8 cellular contexts compared by ENCODE assay signal in genomic region chr17:63406689-63407330, GRCh38. TPM values are rescaled to one million over a fixed set of nuclear protein-coding genes. Genes with fewer than 3 reads are reported as not detected.
A peak's percentile ranks its signal among the peaks of the same experiment; 100 is the strongest.
DNase-seq lines count a peak whose midpoint lies in the region; ATAC-seq, FAIRE-seq and TF ChIP-seq lines count a peak whose summit lies in the region.

No MANE protein-coding gene starts in this region.

- H3K4me3 ChIP-seq in GM12865 (ENCODE audit: low read depth, low read length), result no peak overlapping the region
- no peak overlapping the region for H3K4me3 ChIP-seq in K562
- no peak overlapping the region for H3K4me3 ChIP-seq in iPS DF 6.9 (ENCODE audit: low read length)

- no peak for TF ChIP-seq EP300 in K562 (IDR thresholded peaks at IDR 0.05; ENCODE audit: low read length)

- peak; percentile 83 to 93 for TF ChIP-seq RAD21 in K562 (CRISPR knock-in tag; conservative IDR thresholded peaks at IDR 0.05 in 1 of 2, IDR thresholded peaks at IDR 0.05 in 1 of 2)

- intact Hi-C loops in K562 (cut with micrococcal nuclease), result loop anchor here (1.0 to 10.0 kb wide), 6 partner anchors 182 to 732 kb away; no protein-coding TSS in a partner anchor

- H3K36me3 ChIP-seq in K562 (ENCODE audit: control insufficient read depth, insufficient read depth, low read length) (no peaks in the 10 kb centered on the region), iPS DF 6.9 (ENCODE audit: control insufficient read depth, insufficient read depth, low read length) (no peaks in the 10 kb centered on the region)

- H3K9ac ChIP-seq in K562 (ENCODE audit: insufficient read depth in 1 of 2, low read depth in 2 of 2, low read length in 2 of 2), result no peak overlapping the region

- ATAC-seq in HG02798 (IDR thresholded peaks at IDR 0.05; ENCODE audit: poor library complexity, unreplicated experiment), result peak; percentile 71
- ATAC-seq in K562, result peak; percentile 98
- no peak for ATAC-seq in GM21526 (IDR thresholded peaks at IDR 0.05; ENCODE audit: low FRiP score, unreplicated experiment)

- DNase-seq in GM12865 (ENCODE audit: low read depth) (peak; percentile 90), NCI-H187 (lab: John Stamatoyannopoulos, UW) (peak; percentile 16 to 68), T-helper 2 cell (peak in 4 of 5 experiments; percentile 32 to 81 (median 40)), K562 (ENCODE audit: extremely low read depth in 1 of 4, low spot score in 3 of 4) (peak; percentile 70 to 93 (median 78)), iPS DF 6.9 (ENCODE audit: low read depth, low spot score) (peak; percentile 88)
- DNase-seq in stimulated activated CD4-positive, alpha-beta T cell treated with anti-CD3 and anti-CD28 coated beads, Interleukin-12 subunit alpha, Interleukin-12 subunit beta, amount 100 ng/mL, for 48 hours (ENCODE audit: low read depth in 2 of 3, low spot score in 1 of 3), result peak; percentile 39 to 73 (median 63)

- H4K20me1 ChIP-seq in K562 (replicated peaks; ENCODE audit: control insufficient read depth, insufficient read depth, low read length), result no peaks in the 10 kb centered on the region

- H3K79me2 ChIP-seq in K562 (ENCODE audit: control insufficient read depth, insufficient read depth, low read length), result no peaks in the 10 kb centered on the region

- peak; percentile 97 for FAIRE-seq in K562 (lab: Jason Lieb, UNC)

- no peaks in the 10 kb centered on the region for H3K9me1 ChIP-seq in K562 (ENCODE audit: control insufficient read depth, insufficient read depth, low read length)

- TF ChIP-seq POLR2A in K562 (conservative IDR thresholded peaks at IDR 0.05), result no peak

- H3K27ac ChIP-seq in K562 (ENCODE audit: extremely low read depth, low read depth, low read length) (no peak overlapping the region), iPS DF 6.9 (ENCODE audit: low read length) (no peak overlapping the region)

- WGBS in K562 (ENCODE audit: insufficient coverage, low coverage, missing lambda C conversion rate), result 4% methylated on average over 4 of the region's 4 CpGs
- WGBS in iPS DF 6.9 (ENCODE audit: insufficient coverage, insufficient read length), result no CpG with 5 or more reads among the region's 4 CpGs

- H3K4me2 ChIP-seq in K562 (ENCODE audit: insufficient read depth, low read length), result no peak overlapping the region

- POLR2A ChIA-PET in K562 (lab: Yijun Ruan, JAX), result interaction anchor here (0.6 to 1.0 kb wide), 5 partner anchors 12 to 277 kb away, joined by 3 to 6 read pairs (median 3); no protein-coding TSS in a partner anchor

- peak overlapping the region; percentile 41; the same call in 1 of the 2 replicates for H2AFZ ChIP-seq in K562 (ENCODE audit: low read depth, low read length)

- in situ Hi-C loops in K562 (cut with MboI), result loop anchor here (10.0 to 25.0 kb wide), 2 partner anchors 332 to 720 kb away; no protein-coding TSS in a partner anchor

- H3K9me3 ChIP-seq in K562 (replicated peaks; ENCODE audit: control insufficient read depth, insufficient read depth, low read depth, low read length), result no peaks in the 10 kb centered on the region
- H3K9me3 ChIP-seq in iPS DF 6.9 (ENCODE audit: control insufficient read depth, insufficient read depth, low read length), result no peaks in the 10 kb centered on the region

- CTCF ChIA-PET in K562 (lab: Yijun Ruan, JAX; ENCODE audit: low intra/inter-chr PET ratio), result interaction anchor here (0.5 to 3.4 kb wide), 9 partner anchors 19 to 1771 kb away, joined by 3 to 40 read pairs (median 4); no protein-coding TSS in a partner anchor

- no peaks in the 10 kb centered on the region for H3K27me3 ChIP-seq in K562 (ENCODE audit: control insufficient read depth in 2 of 2, insufficient read depth in 2 of 2, low read length in 2 of 2)
- no peaks in the 10 kb centered on the region for H3K27me3 ChIP-seq in iPS DF 6.9 (ENCODE audit: control insufficient read depth, insufficient read depth, low read length)

- H3K4me1 ChIP-seq in K562 (replicated peaks in 1 of 2; ENCODE audit: control insufficient read depth in 2 of 2, insufficient read depth in 2 of 2, low read length in 2 of 2), result peaks cover 3 to 4% of the 10 kb centered on the region in 2 experiments; a peak in 3 of 5 replicates
- H3K4me1 ChIP-seq in iPS DF 6.9 (ENCODE audit: control insufficient read depth, insufficient read depth, low read length), result no peaks in the 10 kb centered on the region

- TF ChIP-seq CTCF in GM12865 (IDR thresholded peaks at IDR 0.05; ENCODE audit: insufficient read depth, low read depth, low read length, missing control alignments) (peak; percentile 82), K562 (IDR thresholded peaks at IDR 0.05 in 2 of 3, conservative IDR thresholded peaks at IDR 0.05 in 1 of 3; ENCODE audit: insufficient read depth in 2 of 3, low read depth in 1 of 3, low read length in 3 of 3) (peak; percentile 87 to 95 (median 89))

- no TSS peak for BruUV-seq in K562 (replicated peaks; lab: Mats Ljungman, UMichigan)

TF ChIP-seq in K562, 482 proteins besides CTCF, POLR2A, EP300 and RAD21 (continues in another document):
- 0 out of 4 replicates have a peak, but pooled peaks of 1 of the 2 experiments have one; percentile 12 for TF ChIP-seq KDM1A (IDR thresholded peaks at IDR 0.05)
- 0 out of 2 replicates have a peak, but pooled peaks have one; percentile 9 for TF ChIP-seq ESRRA (IDR thresholded peaks at IDR 0.05; ENCODE audit: borderline replicate concordance, low read depth)
- TF ChIP-seq CTBP1 (IDR thresholded peaks at IDR 0.05; ENCODE audit: borderline replicate concordance), result peak; percentile 84
- TF ChIP-seq, protein P1, sequence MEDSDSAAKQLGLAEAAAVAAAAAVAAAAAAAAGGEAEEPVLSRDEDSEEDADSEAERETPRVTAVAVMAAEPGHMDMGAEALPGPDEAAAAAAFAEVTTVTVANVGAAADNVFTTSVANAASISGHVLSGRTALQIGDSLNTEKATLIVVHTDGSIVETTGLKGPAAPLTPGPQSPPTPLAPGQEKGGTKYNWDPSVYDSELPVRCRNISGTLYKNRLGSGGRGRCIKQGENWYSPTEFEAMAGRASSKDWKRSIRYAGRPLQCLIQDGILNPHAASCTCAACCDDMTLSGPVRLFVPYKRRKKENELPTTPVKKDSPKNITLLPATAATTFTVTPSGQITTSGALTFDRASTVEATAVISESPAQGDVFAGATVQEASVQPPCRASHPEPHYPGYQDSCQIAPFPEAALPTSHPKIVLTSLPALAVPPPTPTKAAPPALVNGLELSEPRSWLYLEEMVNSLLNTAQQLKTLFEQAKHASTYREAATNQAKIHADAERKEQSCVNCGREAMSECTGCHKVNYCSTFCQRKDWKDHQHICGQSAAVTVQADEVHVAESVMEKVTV (CRISPR knock-in tag; IDR thresholded peaks at IDR 0.05), result peak; percentile 79
- TF ChIP-seq SP1 (CRISPR knock-in tag; IDR thresholded peaks at IDR 0.05), result 0 out of 2 replicates have a peak, but pooled peaks have one; percentile 38
- peak; percentile 79 for TF ChIP-seq SMC3 (conservative IDR thresholded peaks at IDR 0.05; ENCODE audit: insufficient read depth, low read depth, low read length)
- TF ChIP-seq ZNF79 (CRISPR knock-in tag; IDR thresholded peaks at IDR 0.05; ENCODE audit: low read depth), result no peak
- TF ChIP-seq NFYB (IDR thresholded peaks at IDR 0.05; ENCODE audit: extremely low read depth, insufficient read length), result no peak
- 0 out of 2 replicates have a peak, but pooled peaks have one; percentile 32 for TF ChIP-seq BHLHE40 (IDR thresholded peaks at IDR 0.05; ENCODE audit: low read length)
- TF ChIP-seq HMBOX1 (IDR thresholded peaks at IDR 0.05), result 0 out of 2 replicates have a peak, but pooled peaks have one; percentile 46

RNA-seq across cellular contexts. Expression of gene CYB561, which starts 39.3 kb away (rescaled TPM):
- 16.5 and 48.0 TPM in 2 replicates for total RNA-seq in K562 (2011; cell fraction: chromatin; rRNA removed; ENCODE audit: low replicate concordance)
- 47.9 and 50.5 TPM in 2 replicates for total RNA-seq in K562 (2011; cell fraction: nucleolus; rRNA removed)
- total RNA-seq in K562 (2011; cell fraction: nucleoplasm; rRNA removed), result 29.9 and 34.5 TPM in 2 replicates
- 21.0 and 25.8 TPM in 2 replicates for total RNA-seq in K562 (2014; rRNA removed)
- 11.9 and 12.8 TPM in 2 replicates for total RNA-seq in K562 (2014; rRNA removed; fragmentation: Illumina TruSeq; extraction: Trizol)
- total RNA-seq in K562 (2015; rRNA removed; fragmentation: Illumina TruSeq; extraction: Trizol), result 15.8 and 17.4 TPM in 2 replicates
- total RNA-seq in K562 (2021), result 26.3 and 30.8 TPM in 2 replicates
- 15.0 and 16.5 TPM in 2 replicates for polyA plus RNA-seq in K562 (2011; rRNA removed)
- 16.0 and 38.6 TPM in 2 replicates for polyA plus RNA-seq in K562 (2011; cell fraction: cytosol; rRNA removed)
- 19.6 and 33.1 TPM in 2 replicates for polyA plus RNA-seq in K562 (2011; cell fraction: nucleus; rRNA removed)
- 26.4 and 40.7 TPM in 2 replicates for polyA plus RNA-seq in K562 (2012)
- polyA plus RNA-seq in K562 (2014; fragmentation: Illumina TruSeq; extraction: Trizol), result 21.6 and 25.2 TPM in 2 replicates
- 1 to 10 TPM; 4.0 to 4.9 TPM for polyA plus RNA-seq in K562 (2014; fragmentation: Nextera tagmentation; extraction: Ambion mirVana)
- polyA plus RNA-seq in K562 (2014; rRNA removed), result 27.9 and 31.3 TPM in 2 replicates
- polyA minus RNA-seq in K562 (2011; rRNA and poly(A)+ RNA removed), result 7.6 and 10.9 TPM in 2 replicates
- polyA minus RNA-seq in K562 (2011; cell fraction: cytosol; rRNA and poly(A)+ RNA removed), result 16.5 and 26.0 TPM in 2 replicates
- polyA minus RNA-seq in K562 (2011; cell fraction: nucleus; rRNA and poly(A)+ RNA removed), result 15.5 and 21.2 TPM in 2 replicates

Comparison
In these comparisons a context has a peak if more than half of its experiments do, and no peak if none do; other contexts are left out.
1. DNase-seq: peak in every context shown above with its lines; median percentile 90 in GM12865; 88 in iPS DF 6.9; 78 in K562; 63 in stimulated activated CD4-positive, alpha-beta T cell treated with anti-CD3 and anti-CD28 coated beads, Interleukin-12 subunit alpha, Interleukin-12 subunit beta, amount 100 ng/mL, for 48 hours; 42 in NCI-H187; 40 in T-helper 2 cell.